Comparison of ENCODE assay signal across 8 cellular contexts in the genomic region with DNA sequence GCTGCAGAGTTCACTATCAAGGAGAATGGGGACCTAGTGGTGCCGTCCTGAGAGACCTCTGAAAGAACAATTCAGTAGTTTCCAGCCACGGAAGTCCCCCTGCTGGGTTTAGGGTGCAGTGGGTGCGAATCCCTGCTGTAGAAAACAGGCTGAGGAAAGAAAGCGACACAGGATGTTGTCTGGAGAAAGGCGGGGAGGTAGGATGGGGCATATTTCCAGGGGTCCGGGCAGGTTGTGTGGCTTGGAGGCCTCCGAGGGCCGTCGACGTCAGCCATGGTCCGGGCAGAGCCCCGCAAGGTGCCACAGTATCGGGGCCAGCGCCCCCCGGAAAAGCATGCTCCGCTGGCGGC. TPM values are rescaled to one million over a fixed set of nuclear protein-coding genes. Genes with fewer than 3 reads are reported as not detected.
DNase-seq lines count a peak whose midpoint lies in the region; ATAC-seq and TF ChIP-seq lines count a peak whose summit lies in the region.

No MANE protein-coding gene starts in this region.

- H3K79me2 ChIP-seq in Karpas-422 (ENCODE audit: low read length) = peaks cover 35% of the 10 kb centered on the region

- H3K4me2 ChIP-seq in Karpas-422 (ENCODE audit: low read depth, low read length, poor library complexity, severe bottlenecking) = peak overlapping the region; percentile 84

- peaks cover 20% of the 10 kb centered on the region for H3K27me3 Mint-ChIP-seq in nephron progenitor cell (ENCODE audit: low read depth, poor library complexity)

- peaks cover 35% of the 10 kb centered on the region for H3K4me1 ChIP-seq in Karpas-422 (ENCODE audit: low read length)
- peaks cover 26 to 42% (median 30%) of the 10 kb centered on the region in 3 donors for H3K4me1 ChIP-seq in esophagus squamous epithelium
- H3K4me1 ChIP-seq in tibial nerve = peaks cover 0 to 40% (median 31%) of the 10 kb centered on the region in 4 donors

- H3K36me3 ChIP-seq in Karpas-422 (ENCODE audit: insufficient read depth, low read length) (peaks cover 16% of the 10 kb centered on the region; the same call in 1 of the 2 replicates), esophagus squamous epithelium (no peaks in the 10 kb centered on the region), tibial nerve (no peaks in the 10 kb centered on the region)

- peaks cover 33% of the 10 kb centered on the region for H3K4me1 Mint-ChIP-seq in nephron progenitor cell

- TF ChIP-seq POLR2A in esophagus squamous epithelium (IDR thresholded peaks at IDR 0.05) (no peak), tibial nerve (IDR thresholded peaks at IDR 0.05) (no peak)

- TF ChIP-seq EP300 in tibial nerve (IDR thresholded peaks at IDR 0.05) = no peak

- TF ChIP-seq CTCF in GM12864 (IDR thresholded peaks at IDR 0.05; ENCODE audit: low read depth, low read length, missing control alignments) (no peak), esophagus squamous epithelium (IDR thresholded peaks at IDR 0.05) (no peak), nephron progenitor cell (IDR thresholded peaks at IDR 0.05) (no peak), tibial nerve (IDR thresholded peaks at IDR 0.05) (no peak)

- peaks cover 4% of the 10 kb centered on the region; the same call in 1 of the 2 replicates for H4K20me1 ChIP-seq in Karpas-422 (ENCODE audit: insufficient read depth, low read depth, low read length)

- no peaks in the 10 kb centered on the region for H3K9me2 ChIP-seq in Karpas-422 (replicated peaks; ENCODE audit: insufficient read depth, low read length)

- H3K36me3 Mint-ChIP-seq in nephron progenitor cell (ENCODE audit: low read depth) = peaks cover 6% of the 10 kb centered on the region

- intact Hi-C loops in esophagus squamous epithelium (cut with DNase I) = no loop called here

- no peaks in the 10 kb centered on the region for H3K9me3 Mint-ChIP-seq in nephron progenitor cell

- peak overlapping the region; percentile 86 for H2AFZ ChIP-seq in Karpas-422 (ENCODE audit: low read length)

- H3K27ac ChIP-seq in Karpas-422 (ENCODE audit: low read length) = no peak overlapping the region
- peak overlapping the region; percentile 99 for H3K27ac ChIP-seq in esophagus squamous epithelium
- peak overlapping the region; percentile 96 to 99 (median 98) for H3K27ac ChIP-seq in tibial nerve

- no peak for DNase-seq in GM12864 (ENCODE audit: low read depth)
- peak; percentile 44 for DNase-seq in Karpas-422
- peak; percentile 59 for DNase-seq in activated CD8-positive, alpha-beta memory T cell treated with anti-CD3 and anti-CD28 coated beads, Interleukin-2, amount 50 U/mL, for 4 hours
- DNase-seq in esophagus squamous epithelium (lab: John Stamatoyannopoulos, UW) = no peak
- no peak for DNase-seq in nephron progenitor cell
- no peak for DNase-seq in tibial nerve (ENCODE audit: low spot score in 2 of 2)
- DNase-seq in GDM1 (lab: John Stamatoyannopoulos, UW) = no peak

- H3K9me3 ChIP-seq in Karpas-422 (ENCODE audit: low read length) = no peaks in the 10 kb centered on the region
- no peaks in the 10 kb centered on the region for H3K9me3 ChIP-seq in esophagus squamous epithelium
- no peaks in the 10 kb centered on the region for H3K9me3 ChIP-seq in tibial nerve

- H3K27me3 ChIP-seq in Karpas-422 (ENCODE audit: low read length) (no peaks in the 10 kb centered on the region), esophagus squamous epithelium (no peaks in the 10 kb centered on the region), tibial nerve (no peaks in the 10 kb centered on the region)

- 1 to 4% methylated on average over 7 to 10 of the region's 17 CpGs for WGBS in esophagus squamous epithelium, 2 donors
- 1 to 3% methylated on average over 16 to 17 of the region's 17 CpGs for WGBS in tibial nerve, 2 donors

- peak overlapping the region; percentile 92 for H3K27ac Mint-ChIP-seq in nephron progenitor cell

- H3K4me3 ChIP-seq in GM12864 (ENCODE audit: low read depth, low read length) (peak overlapping the region; percentile 87), Karpas-422 (ENCODE audit: low read length) (peak overlapping the region; percentile 85), esophagus squamous epithelium (peak overlapping the region; percentile 68 to 80 (median 76)), tibial nerve (peak overlapping the region; percentile 68 to 82 (median 78))

- ATAC-seq in GM21786 (IDR thresholded peaks at IDR 0.05; ENCODE audit: unreplicated experiment) = peak; percentile 7

- peak overlapping the region; percentile 94 for H3K4me3 Mint-ChIP-seq in nephron progenitor cell

- peak overlapping the region; percentile 95 for H3K9ac ChIP-seq in Karpas-422 (ENCODE audit: low read length)

RNA-seq across cellular contexts. Expression of gene CREB1, which starts 0.8 kb away (rescaled TPM):
- total RNA-seq in Karpas-422 (2014; rRNA removed; shearing (Covaris generic); ENCODE audit: low replicate concordance) = 44.7 and 74.6 TPM in 2 replicates
- total RNA-seq in esophagus squamous epithelium (10 to 100 TPM; 33.9 to 44.3 (median 37.1) TPM), tibial nerve (10 to 100 TPM; 28.9 to 67.7 (median 34.0) TPM)

Comparison
In these comparisons a context has a peak if more than half of its experiments do, and no peak if none do; other contexts are left out.
1. DNase-seq: peak in Karpas-422 (single experiment) and activated CD8-positive, alpha-beta memory T cell treated with anti-CD3 and anti-CD28 coated beads, Interleukin-2, amount 50 U/mL, for 4 hours (single experiment); none in GM12864 (single experiment), esophagus squamous epithelium (single experiment), nephron progenitor cell (single experiment), tibial nerve (0 of 2) and GDM1 (single experiment).
2. Peak in every context shown above with its lines, with median percentiles within 50 percentile points of each other: H3K4me3 ChIP-seq.